Comparison of ENCODE assay signal across 9 cellular contexts in genomic region chrX:86171366-86171765, GRCh38. TPM values are rescaled to one million over a fixed set of nuclear protein-coding genes. Genes with fewer than 3 reads are reported as not detected.
DNase-seq lines count a peak whose midpoint lies in the region; ATAC-seq, FAIRE-seq and TF ChIP-seq lines count a peak whose summit lies in the region.
"Had no signal": no experiment of that assay in that cellular context is flagged by ENCODE, and none has a peak within 500 bp of the region (broad histone marks: within the 10 kb centered on the region; RNA-seq: fewer than 3 reads in every experiment).

No MANE protein-coding gene starts in this region.

- H3K4me3 ChIP-seq in AG04450 (ENCODE audit: low read depth, low read length) (no peak overlapping the region), fibroblast of lung (replicated peaks in 1 of 4; ENCODE audit: control extremely low read depth in 1 of 4, insufficient read depth in 1 of 4, low read depth in 3 of 4, low read length in 4 of 4) (no peak overlapping the region), suprapubic skin (no peak overlapping the region), prostate gland (no peak overlapping the region)

- no peaks in the 10 kb centered on the region for H4K20me1 ChIP-seq in fibroblast of lung (ENCODE audit: control insufficient read depth, extremely low read depth, insufficient read depth, low read length)

- H3K27ac ChIP-seq in AG04450 (ENCODE audit: low read depth, low read length) = no peak overlapping the region
- H3K27ac ChIP-seq in fibroblast of lung (ENCODE audit: insufficient read depth, low read length) = no peak overlapping the region
- no peak overlapping the region for H3K27ac ChIP-seq in suprapubic skin
- no peak overlapping the region for H3K27ac ChIP-seq in prostate gland

- DNase-seq in AG04450 (ENCODE audit: low read depth, low spot score) = no peak
- DNase-seq in M059J (ENCODE audit: low read depth) = peak; percentile 0
- peak in 1 of 2 donors; percentile 65 for DNase-seq in fibroblast of lung (ENCODE audit: low read depth in 2 of 2)
- no peak for DNase-seq in suprapubic skin (ENCODE audit: low spot score in 2 of 2)
- no peak for DNase-seq in prostate gland (ENCODE audit: low spot score)
- DNase-seq in frontal cortex (ENCODE audit: low spot score in 2 of 2) = no peak

- TF ChIP-seq POLR2A in suprapubic skin (IDR thresholded peaks at IDR 0.05) (no peak), prostate gland (IDR thresholded peaks at IDR 0.05) (no peak)

- CTCF ChIA-PET in AG04450 (lab: Charles Lee) = interaction anchor here (4.7 kb wide), 1 partner anchor 38 kb away, joined by 30 read pairs; no protein-coding TSS in a partner anchor

- no peak overlapping the region for H3K9ac ChIP-seq in fibroblast of lung (ENCODE audit: insufficient read depth, low read length)

- no peaks in the 10 kb centered on the region for H3K79me2 ChIP-seq in fibroblast of lung (ENCODE audit: control insufficient read depth, insufficient read depth, low read length)

- H3K4me2 ChIP-seq in fibroblast of lung (ENCODE audit: extremely low read depth, insufficient read depth, low read length) = no peak overlapping the region

- TF ChIP-seq CTCF in AG04450 (IDR thresholded peaks at IDR 0.05; ENCODE audit: low read depth, low read length) = peak; percentile 56
- TF ChIP-seq CTCF in fibroblast of lung (conservative IDR thresholded peaks at IDR 0.05 in 1 of 2, IDR thresholded peaks at IDR 0.05 in 1 of 2; ENCODE audit: low read depth in 1 of 2, low read length in 2 of 2) = peak; percentile 27 to 49
- no peak for TF ChIP-seq CTCF in suprapubic skin (IDR thresholded peaks at IDR 0.05)
- no peak for TF ChIP-seq CTCF in prostate gland (IDR thresholded peaks at IDR 0.05)

- no peaks in the 10 kb centered on the region for H3K4me1 ChIP-seq in fibroblast of lung (ENCODE audit: control insufficient read depth, extremely low read depth, insufficient read depth, low read length)
- no peaks in the 10 kb centered on the region for H3K4me1 ChIP-seq in suprapubic skin
- H3K4me1 ChIP-seq in prostate gland (replicated peaks) = no peaks in the 10 kb centered on the region

- 32% methylated on average over 3 of the region's 3 CpGs for WGBS in suprapubic skin
- WGBS in prostate gland = 100% methylated on average over 1 of the region's 3 CpGs

- no peak for TF ChIP-seq EP300 in suprapubic skin (IDR thresholded peaks at IDR 0.05)

- intact Hi-C loops in prostate gland (cut with DNase I) = no loop called here

- H3K9me3 ChIP-seq in AG04450 (ENCODE audit: control insufficient read depth, insufficient read depth, low read length) (no peaks in the 10 kb centered on the region), fibroblast of lung (ENCODE audit: control insufficient read depth, insufficient read depth, low read depth, low read length) (no peaks in the 10 kb centered on the region), suprapubic skin (no peaks in the 10 kb centered on the region), prostate gland (no peaks in the 10 kb centered on the region)

- POLR2A ChIA-PET in AG04450 (lab: Yijun Ruan, JAX) = no interaction called here

- no peak overlapping the region for H2AFZ ChIP-seq in fibroblast of lung (ENCODE audit: low read length)

- FAIRE-seq in frontal cortex (lab: Jason Lieb, UNC) = no peak

- ATAC-seq in GM18868 (IDR thresholded peaks at IDR 0.05; ENCODE audit: unreplicated experiment) = peak; percentile 89
- ATAC-seq in GM19324 (IDR thresholded peaks at IDR 0.05; ENCODE audit: low FRiP score, unreplicated experiment) = no peak

- no peaks in the 10 kb centered on the region for H3K36me3 ChIP-seq in fibroblast of lung (ENCODE audit: control insufficient read depth, insufficient read depth, low read length)
- no peaks in the 10 kb centered on the region for H3K36me3 ChIP-seq in suprapubic skin
- no peaks in the 10 kb centered on the region for H3K36me3 ChIP-seq in prostate gland

- no peaks in the 10 kb centered on the region for H3K27me3 ChIP-seq in AG04450 (ENCODE audit: control insufficient read depth, insufficient read depth, low read length)
- H3K27me3 ChIP-seq in fibroblast of lung (ENCODE audit: control insufficient read depth, insufficient read depth, low read length) = no peaks in the 10 kb centered on the region
- H3K27me3 ChIP-seq in suprapubic skin = no peaks in the 10 kb centered on the region
- no peaks in the 10 kb centered on the region for H3K27me3 ChIP-seq in prostate gland (replicated peaks; ENCODE audit: insufficient read depth)

RNA-seq across cellular contexts. Expression of gene DACH2, which starts 23.1 kb away (rescaled TPM):
- polyA plus RNA-seq in AG04450 (2011; rRNA removed) = 0.41 and 0.61 TPM in 2 replicates
- 1.2 and 2.0 TPM in 2 replicates for polyA minus RNA-seq in AG04450 (2011; rRNA and poly(A)+ RNA removed)
- total RNA-seq in M059J (2014; rRNA removed; shearing (Covaris generic)) = not detected in 2 replicates
- 0.51 and 0.99 TPM in 2 replicates for total RNA-seq in fibroblast of lung
- 0.24 and 2.4 TPM in 2 replicates for polyA plus RNA-seq in fibroblast of lung
- polyA plus RNA-seq in fibroblast of lung (2012) = 0.08 and 1.5 TPM in 2 replicates
- polyA minus RNA-seq in fibroblast of lung (ENCODE audit: low replicate concordance) = 0.71 and 4.2 TPM in 2 replicates
- total RNA-seq in suprapubic skin = under 1 TPM in 2 of 4 donors, not detected in 2; 0.25 to 0.32 TPM
- total RNA-seq in prostate gland = under 1 TPM; 0.23 to 0.40 TPM
- total RNA-seq in frontal cortex = 5.7 TPM
- total RNA-seq: activated CD8-positive, alpha-beta memory T cell treated with anti-CD3 and anti-CD28 coated beads for 36 hours had no signal

Comparison
In these comparisons a context has a peak if more than half of its experiments do, and no peak if none do; other contexts are left out.
1. CTCF ChIP-seq: peak in AG04450 (single experiment) and fibroblast of lung (2 of 2); none in suprapubic skin (0 of 2) and prostate gland (0 of 4).